Comparison of ENCODE assay signal across 8 cellular contexts in the genomic region with DNA sequence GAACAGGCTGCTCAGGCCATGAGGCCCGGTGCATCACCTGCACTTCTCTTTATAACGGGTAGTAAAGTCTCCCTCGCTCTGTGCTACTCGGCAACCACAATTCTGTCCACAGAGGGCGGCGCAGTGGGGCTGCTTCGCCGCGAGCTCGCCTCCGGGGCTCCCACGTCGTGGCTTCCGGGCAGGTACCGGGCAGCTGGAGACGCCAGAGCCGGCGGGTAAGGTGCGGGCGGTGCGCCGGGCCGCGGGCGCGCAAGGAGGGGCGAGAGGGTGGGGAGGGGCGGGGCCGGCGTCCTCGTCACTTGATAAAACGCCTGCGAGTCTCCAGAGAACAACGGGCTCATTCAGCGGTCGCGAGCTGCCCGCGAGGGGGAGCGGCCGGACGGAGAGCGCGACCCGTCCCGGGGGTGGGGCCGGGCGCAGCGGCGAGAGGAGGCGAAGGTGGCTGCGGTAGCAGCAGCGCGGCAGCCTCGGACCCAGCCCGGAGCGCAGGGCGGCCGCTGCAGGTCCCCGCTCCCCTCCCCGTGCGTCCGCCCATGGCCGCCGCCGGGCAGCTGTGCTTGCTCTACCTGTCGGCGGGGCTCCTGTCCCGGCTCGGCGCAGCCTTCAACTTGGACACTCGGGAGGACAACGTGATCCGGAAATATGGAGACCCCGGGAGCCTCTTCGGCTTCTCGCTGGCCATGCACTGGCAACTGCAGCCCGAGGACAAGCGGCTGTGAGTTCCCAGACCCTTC. TPM values are rescaled to one million over a fixed set of nuclear protein-coding genes. Genes with fewer than 3 reads are reported as not detected.
DNase-seq lines count a peak whose midpoint lies in the region; ATAC-seq and TF ChIP-seq lines count a peak whose summit lies in the region.

ITGA6 (plus strand) TSS at position 331 of the 734 bp plus-strand sequence.

- H3K27ac ChIP-seq in SU-DHL-6 (ENCODE audit: low read depth, low read length): no peak within 1 kb of the TSS
- H3K27ac ChIP-seq in osteoblast (ENCODE audit: low read depth, low read length): no peak within 1 kb of the TSS
- H3K27ac ChIP-seq in suprapubic skin: peak within 1 kb of the TSS; percentile 87

- peaks cover 4% of the 10 kb centered on the region for H3K27me3 Mint-ChIP-seq in glutamatergic neuron (ENCODE audit: unreplicated experiment)

- H3K4me3 ChIP-seq in SU-DHL-6 (ENCODE audit: insufficient read depth, low read length, poor library complexity, severe bottlenecking): peak within 1 kb of the TSS; percentile 67
- H3K4me3 ChIP-seq in osteoblast (ENCODE audit: insufficient read depth, low read length): peak within 1 kb of the TSS; percentile 73
- H3K4me3 ChIP-seq in suprapubic skin: peak within 1 kb of the TSS; percentile 71

- no peak for TF ChIP-seq EP300 in suprapubic skin (IDR thresholded peaks at IDR 0.05)

- no peaks in the 10 kb centered on the region for H3K79me2 ChIP-seq in SU-DHL-6 (ENCODE audit: insufficient read depth, low read length)
- H3K79me2 ChIP-seq in osteoblast (ENCODE audit: insufficient read depth, low read length): no peaks in the 10 kb centered on the region

- H3K9me3 ChIP-seq in SU-DHL-6 (ENCODE audit: insufficient read depth, low read length) (no peaks in the 10 kb centered on the region), osteoblast (ENCODE audit: low read depth, low read length) (no peaks in the 10 kb centered on the region), suprapubic skin (no peaks in the 10 kb centered on the region)

- H3K36me3 ChIP-seq in SU-DHL-6 (ENCODE audit: low read length): no peaks in the 10 kb centered on the region
- no peaks in the 10 kb centered on the region for H3K36me3 ChIP-seq in osteoblast (ENCODE audit: insufficient read depth, low read length)
- H3K36me3 ChIP-seq in suprapubic skin: no peaks in the 10 kb centered on the region

- peak within 1 kb of the TSS; percentile 40 to 85 for H3K27ac Mint-ChIP-seq in activated naive CD4-positive, alpha-beta T cell treated with anti-CD3 and anti-CD28 coated beads, Interleukin-2, amount 50 U/mL, for 72 hours
- no peak within 1 kb of the TSS for H3K27ac Mint-ChIP-seq in glutamatergic neuron (ENCODE audit: unreplicated experiment)

- peaks cover 2% of the 10 kb centered on the region for H3K4me1 Mint-ChIP-seq in glutamatergic neuron (ENCODE audit: low read depth, unreplicated experiment)

- H3K4me1 ChIP-seq in osteoblast (ENCODE audit: insufficient read depth, low read length) (no peaks in the 10 kb centered on the region), suprapubic skin (peaks cover 48% of the 10 kb centered on the region)

- DNase-seq in G401 (ENCODE audit: low spot score) (peak; percentile 23), LHCN-M2 (ENCODE audit: low read depth) (peak; percentile 62), glutamatergic neuron (peak; percentile 73), osteoblast (ENCODE audit: insufficient read length, low spot score, missing footprints) (peak; percentile 93), suprapubic skin (ENCODE audit: low spot score in 2 of 2) (peak; percentile 71 to 84)
- DNase-seq in activated naive CD4-positive, alpha-beta T cell treated with anti-CD3 and anti-CD28 coated beads, Interleukin-2, amount 50 U/mL, for 72 hours (ENCODE audit: low spot score in 2 of 2): peak; percentile 57 to 80

- no peaks in the 10 kb centered on the region for H3K9me2 ChIP-seq in SU-DHL-6 (replicated peaks; ENCODE audit: insufficient read depth, low read length)

- in situ Hi-C loops in G401 (cut with HindIII; ENCODE audit: low sequenced_read_pairs): no loop called here

- peak within 1 kb of the TSS; percentile 53 for H3K9ac ChIP-seq in SU-DHL-6 (ENCODE audit: low read length)

- H3K36me3 Mint-ChIP-seq in activated naive CD4-positive, alpha-beta T cell treated with anti-CD3 and anti-CD28 coated beads, Interleukin-2, amount 50 U/mL, for 72 hours: no peaks in the 10 kb centered on the region
- no peaks in the 10 kb centered on the region for H3K36me3 Mint-ChIP-seq in glutamatergic neuron (ENCODE audit: unreplicated experiment)

- H3K4me2 ChIP-seq in SU-DHL-6 (ENCODE audit: low read depth, low read length, poor library complexity, severe bottlenecking): peak within 1 kb of the TSS; percentile 86
- peak within 1 kb of the TSS; percentile 82 for H3K4me2 ChIP-seq in osteoblast (ENCODE audit: insufficient read depth, low read length)

- no peaks in the 10 kb centered on the region for H4K20me1 ChIP-seq in SU-DHL-6 (ENCODE audit: low read depth, low read length)
- H4K20me1 ChIP-seq in osteoblast (ENCODE audit: insufficient read depth, low read length): no peaks in the 10 kb centered on the region

- peak within 1 kb of the TSS; percentile 87 for H2AFZ ChIP-seq in SU-DHL-6 (ENCODE audit: low read depth, low read length, severe bottlenecking)
- peak within 1 kb of the TSS; percentile 73 for H2AFZ ChIP-seq in osteoblast (ENCODE audit: low read length)

- TF ChIP-seq CTCF in SU-DHL-6 (IDR thresholded peaks at IDR 0.05; ENCODE audit: insufficient read depth, low read length, poor library complexity, severe bottlenecking) (no peak), glutamatergic neuron (IDR thresholded peaks at IDR 0.05; ENCODE audit: partially characterized antibody, unreplicated experiment) (no peak), osteoblast (IDR thresholded peaks at IDR 0.05; ENCODE audit: extremely low read depth, low read depth, low read length) (no peak), suprapubic skin (IDR thresholded peaks at IDR 0.05) (no peak)

- H3F3A ChIP-seq in SU-DHL-6 (ENCODE audit: insufficient read depth): no peaks in the 10 kb centered on the region

- peak in 1 of 2 donors; percentile 18 for TF ChIP-seq POLR2A in suprapubic skin (IDR thresholded peaks at IDR 0.05)

- H3K27me3 ChIP-seq in SU-DHL-6 (ENCODE audit: low read length): no peaks in the 10 kb centered on the region
- H3K27me3 ChIP-seq in osteoblast (ENCODE audit: insufficient read depth, low read length): peaks cover 28% of the 10 kb centered on the region
- H3K27me3 ChIP-seq in suprapubic skin: no peaks in the 10 kb centered on the region

- peak within 1 kb of the TSS; percentile 82 for H3K4me3 Mint-ChIP-seq in glutamatergic neuron (ENCODE audit: unreplicated experiment)

- no peaks in the 10 kb centered on the region for H3K9me3 Mint-ChIP-seq in activated naive CD4-positive, alpha-beta T cell treated with anti-CD3 and anti-CD28 coated beads, Interleukin-2, amount 50 U/mL, for 72 hours
- H3K9me3 Mint-ChIP-seq in glutamatergic neuron (ENCODE audit: unreplicated experiment): no peaks in the 10 kb centered on the region

- WGBS in suprapubic skin: 0% methylated on average over 32 of the region's 79 CpGs

- ATAC-seq in activated naive CD4-positive, alpha-beta T cell treated with anti-CD3 and anti-CD28 coated beads, Interleukin-2, amount 50 U/mL, for 72 hours: peak; percentile 74 to 76
- ATAC-seq in GM21423 (IDR thresholded peaks at IDR 0.05; ENCODE audit: unreplicated experiment): no peak

RNA-seq across cellular contexts. Expression of gene ITGA6, which starts in this region (rescaled TPM):
- 8.2 and 9.3 TPM in 2 replicates for total RNA-seq in G401 (2014; rRNA removed; shearing (Covaris generic))
- total RNA-seq in LHCN-M2 (2014; rRNA removed): 67.5 and 98.8 TPM in 2 replicates
- 19.6 TPM for polyA plus RNA-seq in LHCN-M2 (2012)
- total RNA-seq in activated naive CD4-positive, alpha-beta T cell treated with anti-CD3 and anti-CD28 coated beads, Interleukin-2, amount 50 U/mL, for 72 hours: 1 to 10 TPM; 3.4 to 5.0 TPM
- 0.81 TPM for total RNA-seq in glutamatergic neuron (ENCODE audit: unreplicated experiment)
- total RNA-seq in osteoblast: 6.5 and 9.0 TPM in 2 replicates
- total RNA-seq in suprapubic skin: 100 to 1,000 TPM in 3 of 4 donors, 10 to 100 TPM in 1; 89.6 to 204 (median 161) TPM

Comparison
In these comparisons a context has a peak if more than half of its experiments do, and no peak if none do; other contexts are left out.
1. Peak in DNase-seq in glutamatergic neuron; RNA of the gene not detected or under 1 TPM.
2. DNase-seq: peak in every context shown above with its lines; median percentile 93 in osteoblast; 78 in suprapubic skin; 73 in glutamatergic neuron; 68 in activated naive CD4-positive, alpha-beta T cell treated with anti-CD3 and anti-CD28 coated beads, Interleukin-2, amount 50 U/mL, for 72 hours; 62 in LHCN-M2; 23 in G401.